In the genomic region with DNA sequence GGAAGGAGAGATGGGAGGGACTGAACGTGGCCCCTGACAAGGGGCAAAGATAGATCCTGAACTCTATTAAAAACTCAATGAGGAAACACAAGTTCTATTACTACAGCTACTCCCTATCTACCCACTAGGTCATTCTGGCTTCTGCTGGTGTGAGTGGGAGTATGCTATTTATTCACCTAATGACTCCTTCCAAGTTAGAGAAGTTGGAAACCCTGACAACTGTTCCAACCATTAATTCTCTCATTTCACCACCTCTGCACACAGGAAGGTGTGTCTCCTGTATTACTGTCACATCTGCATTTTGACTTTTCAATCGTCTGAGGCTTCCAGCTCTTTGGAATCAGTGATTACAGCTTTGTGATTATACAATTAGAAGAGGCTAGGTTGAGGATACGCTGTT, we compare ENCODE assay signal across 23 cellular contexts.
DNase-seq lines count a peak whose midpoint lies in the region; ATAC-seq and TF ChIP-seq lines count a peak whose summit lies in the region.
"Had no signal": no experiment of that assay in that cellular context is flagged by ENCODE, and none has a peak within 500 bp of the region (broad histone marks: within the 10 kb centered on the region; RNA-seq: fewer than 3 reads in every experiment).

No MANE protein-coding gene starts in this region.

- H3K4me1 ChIP-seq in neutrophil (ENCODE audit: control insufficient read depth in 1 of 2, insufficient read depth in 1 of 2, low read depth in 1 of 2, low read length in 1 of 2): peaks cover 85 to 86% of the 10 kb centered on the region in 2 experiments
- H3K4me1 ChIP-seq in OCI-LY7 (ENCODE audit: insufficient read depth, low read length, poor library complexity, severe bottlenecking): peaks cover 91% of the 10 kb centered on the region
- H3K4me1 ChIP-seq: body of pancreas had no signal

- peak overlapping the region; percentile 2 for H3K4me3 Mint-ChIP-seq in activated CD4-positive, alpha-beta T cell treated with anti-CD3 and anti-CD28 coated beads, Interleukin-2, amount 10 ng/mL, durations not matched to agents 24 days and 14 days
- H3K4me3 Mint-ChIP-seq: activated naive CD8-positive, alpha-beta T cell treated with anti-CD3 and anti-CD28 coated beads, Interleukin-2, amount 10 ng/mL, durations not matched to agents 7 days and 5 days had no signal

- TF ChIP-seq CTCF in neutrophil (IDR thresholded peaks at IDR 0.05) (no peak), OCI-LY7 (conservative IDR thresholded peaks at IDR 0.05; ENCODE audit: low read length) (no peak)

- CTCF ChIA-PET in OCI-LY7 (lab: Charles Lee; ENCODE audit: unreplicated experiment): no interaction called here

- peaks cover 25% of the 10 kb centered on the region for H3K4me1 Mint-ChIP-seq in activated CD4-positive, alpha-beta T cell treated with anti-CD3 and anti-CD28 coated beads, Interleukin-2, amount 10 ng/mL, durations not matched to agents 24 days and 14 days

- no peaks in the 10 kb centered on the region for H3K36me3 ChIP-seq in neutrophil
- no peaks in the 10 kb centered on the region for H3K36me3 ChIP-seq in OCI-LY7 (ENCODE audit: insufficient read depth, low read length)
- H3K36me3 ChIP-seq: suprapubic skin had no signal

- no peaks in the 10 kb centered on the region for H3K79me2 ChIP-seq in OCI-LY7 (ENCODE audit: insufficient read depth, low read depth, low read length)

- no peak overlapping the region for H2AFZ ChIP-seq in OCI-LY7 (ENCODE audit: low read length)

- H3K27me3 Mint-ChIP-seq in activated CD4-positive, alpha-beta T cell treated with anti-CD3 and anti-CD28 coated beads, Interleukin-2, amount 10 ng/mL, durations not matched to agents 24 days and 14 days: no peaks in the 10 kb centered on the region
- H3K27me3 Mint-ChIP-seq: activated naive CD8-positive, alpha-beta T cell treated with anti-CD3 and anti-CD28 coated beads, Interleukin-2, amount 10 ng/mL, durations not matched to agents 7 days and 5 days had no signal

- in situ Hi-C loops in KBM-7 (cut with MboI; ENCODE audit: low pct_unique_long_range_greater_than_20kb, low sequenced_read_pairs): no loop called here

- BruUV-seq in OCI-LY7 (replicated peaks; lab: Mats Ljungman, UMichigan): no TSS peak

- no peaks in the 10 kb centered on the region for H3K9me3 Mint-ChIP-seq in activated CD4-positive, alpha-beta T cell treated with anti-CD3 and anti-CD28 coated beads, Interleukin-2, amount 10 ng/mL, durations not matched to agents 24 days and 14 days
- H3K9me3 Mint-ChIP-seq: activated naive CD8-positive, alpha-beta T cell treated with anti-CD3 and anti-CD28 coated beads, Interleukin-2, amount 10 ng/mL, durations not matched to agents 7 days and 5 days had no signal

- H3K27ac ChIP-seq in neutrophil (peak overlapping the region; percentile 79), OCI-LY7 (ENCODE audit: low read depth, low read length, poor library complexity, severe bottlenecking) (no peak overlapping the region)
- H3K27ac ChIP-seq: body of pancreas, epithelial cell of prostate, suprapubic skin had no signal

- intact Hi-C loops in activated CD4-positive, alpha-beta T cell treated with anti-CD3 and anti-CD28 coated beads, Interleukin-2, amount 10 ng/mL, durations not matched to agents 24 days and 14 days (cut with micrococcal nuclease): loop anchor here (5.0 to 10.0 kb wide), 5 partner anchors 108 to 690 kb away; no protein-coding TSS in a partner anchor
- intact Hi-C loops in OCI-LY7 (cut with micrococcal nuclease; ENCODE audit: unreplicated experiment): loop anchor here (10.0 kb wide), 1 partner anchor 630 kb away; no protein-coding TSS in a partner anchor

- no peaks in the 10 kb centered on the region for H4K20me1 ChIP-seq in OCI-LY7 (ENCODE audit: insufficient read depth, low read length)

- H3K9me3 ChIP-seq in neutrophil (no peaks in the 10 kb centered on the region), OCI-LY7 (ENCODE audit: low read length) (no peaks in the 10 kb centered on the region)
- H3K9me3 ChIP-seq: body of pancreas, suprapubic skin had no signal

- POLR2A ChIA-PET in OCI-LY7 (lab: Charles Lee): interaction anchor here (0.7 to 1.6 kb wide), 7 partner anchors 12 to 182 kb away, joined by 3 to 6 read pairs (median 4); no protein-coding TSS in a partner anchor

- no peaks in the 10 kb centered on the region for H3K36me3 Mint-ChIP-seq in activated CD4-positive, alpha-beta T cell treated with anti-CD3 and anti-CD28 coated beads, Interleukin-2, amount 10 ng/mL, durations not matched to agents 24 days and 14 days (ENCODE audit: low read depth)

- DNase-seq in activated CD4-positive, alpha-beta T cell treated with anti-CD3 and anti-CD28 coated beads, Interleukin-2, amount 10 ng/mL, durations not matched to agents 24 days and 14 days: no peak
- no peak for DNase-seq in activated CD4-positive, alpha-beta T cell treated with anti-CD3 and anti-CD28 coated beads, Interleukin-2, amount 50 U/mL, for 48 hours
- DNase-seq in KBM-7 (peak; percentile 37), amniotic epithelial cell (ENCODE audit: low read depth) (peak; percentile 20), globus pallidus (ENCODE audit: low spot score) (no peak), OCI-LY7 (ENCODE audit: low spot score) (no peak)
- DNase-seq: 8988T; activated CD4-positive, alpha-beta T cell treated with anti-CD3 and anti-CD28 coated beads for 4 hours; activated naive CD8-positive, alpha-beta T cell treated with anti-CD3 and anti-CD28 coated beads, Interleukin-2, amount 10 ng/mL, durations not matched to agents 7 days and 5 days; body of pancreas; mesendoderm; NCI-H1436 treated with DMSO at 0.1 percent for 48 hours; NCI-H2171; NCI-H524 treated with DMSO at 0.1 percent for 48 hours; occipital lobe; RPMI8226; stimulated activated CD4-positive, alpha-beta T cell treated with anti-CD3 and anti-CD28 coated beads, Interleukin-1b, Interleukin-23, amount 100 ng/mL, for 48 hours; T-helper 2 cell had no signal

- H3K4me2 ChIP-seq in OCI-LY7 (ENCODE audit: low read length): no peak overlapping the region

- peak overlapping the region; percentile 69 for H3K27ac Mint-ChIP-seq in activated CD4-positive, alpha-beta T cell treated with anti-CD3 and anti-CD28 coated beads, Interleukin-2, amount 10 ng/mL, durations not matched to agents 24 days and 14 days
- H3K27ac Mint-ChIP-seq: activated naive CD8-positive, alpha-beta T cell treated with anti-CD3 and anti-CD28 coated beads, Interleukin-2, amount 10 ng/mL, durations not matched to agents 7 days and 5 days had no signal

- no peaks in the 10 kb centered on the region for H3K27me3 ChIP-seq in neutrophil
- H3K27me3 ChIP-seq: body of pancreas, suprapubic skin had no signal

- ATAC-seq in GM21619 (IDR thresholded peaks at IDR 0.05; ENCODE audit: unreplicated experiment): no peak
- ATAC-seq: body of pancreas had no signal

- H3K4me3 ChIP-seq in neutrophil (ENCODE audit: low read depth in 1 of 2, low read length in 1 of 2) (peak overlapping the region in 1 of 2 experiments; percentile 2), OCI-LY7 (ENCODE audit: low read depth, low read length, poor library complexity, severe bottlenecking) (no peak overlapping the region)
- H3K4me3 ChIP-seq: body of pancreas, skin epidermis, suprapubic skin had no signal

- no peaks in the 10 kb centered on the region for H3K9me2 ChIP-seq in OCI-LY7 (ENCODE audit: insufficient read depth, low read length)

Comparison
In these comparisons a context has a peak if more than half of its experiments do, and no peak if none do; other contexts are left out.
1. DNase-seq: peak in KBM-7 (single experiment) and amniotic epithelial cell (single experiment); none in activated CD4-positive, alpha-beta T cell treated with anti-CD3 and anti-CD28 coated beads, Interleukin-2, amount 10 ng/mL, durations not matched to agents 24 days and 14 days (single experiment), activated CD4-positive, alpha-beta T cell treated with anti-CD3 and anti-CD28 coated beads, Interleukin-2, amount 50 U/mL, for 48 hours (0 of 2), globus pallidus (single experiment) and OCI-LY7 (single experiment).